12 cellular contexts compared by ENCODE assay signal in the genomic region with DNA sequence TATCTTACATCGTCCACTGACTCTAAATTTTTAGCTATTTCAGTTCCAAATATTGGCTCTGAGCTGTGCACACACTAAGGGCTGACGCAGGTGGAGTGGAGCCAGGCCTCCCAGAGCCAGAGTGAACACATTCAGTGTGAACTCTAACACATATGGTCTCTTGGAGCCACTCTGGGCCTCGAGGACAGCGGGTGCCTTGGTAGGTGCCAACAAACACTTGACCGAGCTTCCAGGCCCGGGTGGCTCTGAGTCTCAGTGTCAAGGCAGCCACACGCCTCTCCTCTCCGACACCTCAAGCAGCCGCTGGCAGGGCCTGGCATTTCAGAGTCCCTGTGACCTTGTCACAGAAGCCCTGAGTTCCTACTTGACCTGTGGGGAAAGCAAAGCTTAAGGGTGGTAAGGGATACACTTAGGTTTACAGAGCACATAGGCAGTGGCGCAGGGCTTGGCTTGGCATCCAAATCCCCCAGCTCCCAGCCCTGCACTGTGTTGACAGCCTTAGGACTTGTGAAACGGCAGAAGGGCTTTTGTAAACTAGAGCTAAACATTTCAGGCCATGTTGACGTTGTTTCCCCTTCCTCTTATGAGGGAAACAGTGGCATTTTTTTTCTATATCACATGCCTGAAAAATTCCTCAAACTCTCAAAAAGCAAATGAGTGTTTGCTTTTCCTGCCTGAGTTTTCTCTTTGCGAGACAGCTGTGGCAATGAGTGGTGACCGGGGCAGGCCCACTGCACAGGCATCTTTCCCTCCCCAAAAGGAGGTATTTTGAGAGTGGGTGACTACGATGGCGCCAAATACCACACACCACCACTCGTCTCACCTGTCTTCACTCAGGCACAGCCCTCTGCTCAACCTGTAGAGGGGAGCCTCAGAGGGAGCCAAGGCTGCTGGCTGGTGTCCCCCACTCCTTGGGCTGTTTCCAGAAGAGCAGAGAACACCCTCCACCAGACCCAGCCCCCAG.
DNase-seq lines count a peak whose midpoint lies in the region; ATAC-seq, FAIRE-seq and TF ChIP-seq lines count a peak whose summit lies in the region.
"Had no signal": no experiment of that assay in that cellular context is flagged by ENCODE, and none has a peak within 500 bp of the region (broad histone marks: within the 10 kb centered on the region; RNA-seq: fewer than 3 reads in every experiment).

No MANE protein-coding gene starts in this region.

- TF ChIP-seq EP300 in GM12878 (IDR thresholded peaks at IDR 0.05; ENCODE audit: borderline replicate concordance in 1 of 2, control insufficient read depth in 1 of 2, low read depth in 2 of 2, low read length in 2 of 2): no peak

- WGBS in GM12878 (ENCODE audit: insufficient coverage, insufficient replicate concordance, low lambda C conversion rate, missing lambda C conversion rate): 93% methylated on average over 17 of the region's 17 CpGs

- no peak overlapping the region for H3K4me3 Mint-ChIP-seq in T-cell
- H3K4me3 Mint-ChIP-seq: activated naive CD8-positive, alpha-beta T cell had no signal

- DNase-seq in DMS53 (lab: John Stamatoyannopoulos, UW): peak; percentile 35
- DNase-seq in GM12878 (ENCODE audit: low read depth, low spot score): no peak
- peak; percentile 85 to 87 for DNase-seq in left lung
- DNase-seq in stimulated activated naive CD4-positive, alpha-beta T cell treated with Interleukin-2 at 50 U/mL for 16 hours (lab: John Stamatoyannopoulos, UW): no peak
- no peak for DNase-seq in T-cell

- no peak for TF ChIP-seq CTCF in GM12878 (IDR thresholded peaks at IDR 0.05 in 2 of 3, conservative IDR thresholded peaks at IDR 0.05 in 1 of 3; ENCODE audit: control insufficient read depth in 2 of 3, extremely low read depth in 1 of 3, insufficient read depth in 1 of 3, low read depth in 3 of 3, low read length in 3 of 3)
- TF ChIP-seq CTCF in left lung (IDR thresholded peaks at IDR 0.05): no peak

- POLR2A ChIA-PET in GM12878 (lab: Charles Lee) (interaction anchor here (0.5 to 4.2 kb wide), 10 partner anchors 12 to 374 kb away, joined by 3 to 22 read pairs (median 4); a partner anchor contains a TSS), T-cell (lab: Charles Lee) (interaction anchor here in 1 of 2 donors (0.6 kb wide), 1 partner anchor 17 kb away, joined by 3 read pairs; no protein-coding TSS in a partner anchor)

- TF ChIP-seq RAD21 in GM12878 (IDR thresholded peaks at IDR 0.05; ENCODE audit: insufficient read depth, low read depth, low read length): no peak

- H3K4me1 ChIP-seq in GM12878 (ENCODE audit: control insufficient read depth, insufficient read depth, low read length): peaks cover 64% of the 10 kb centered on the region
- H3K4me1 ChIP-seq in left lung: peaks cover 8 to 68% of the 10 kb centered on the region in 2 donors
- peaks cover 63 to 70% (median 69%) of the 10 kb centered on the region in 3 donors for H3K4me1 ChIP-seq in skeletal muscle tissue (ENCODE audit: control insufficient read depth in 3 of 3, insufficient read depth in 3 of 3, low read length in 3 of 3)

- no peak overlapping the region for H2AFZ ChIP-seq in GM12878 (ENCODE audit: control insufficient read depth, low read depth, low read length)

- no peaks in the 10 kb centered on the region for H3K9me3 Mint-ChIP-seq in T-cell

- H3K9ac ChIP-seq in GM12878 (ENCODE audit: control insufficient read depth, insufficient read depth, low read length) (peak overlapping the region; percentile 59), skeletal muscle tissue (ENCODE audit: low read depth in 1 of 3, low read length in 3 of 3) (peak overlapping the region; percentile 46 to 77 (median 70))
- H3K9ac ChIP-seq: BLaER1 had no signal

- intact Hi-C loops in GM12878 (cut with micrococcal nuclease; ENCODE audit: unreplicated experiment): loop anchor here (1.0 to 5.0 kb wide), 6 partner anchors 15 to 153 kb away; a partner anchor contains a TSS
- intact Hi-C loops in left lung (cut with DNase I): no loop called here

- BruUV-seq in GM12878 (replicated peaks; lab: Mats Ljungman, UMichigan): no TSS peak

- H3K27ac ChIP-seq in GM12878 (ENCODE audit: control insufficient read depth, insufficient read depth) (peak overlapping the region; percentile 92), left lung (peak overlapping the region; percentile 80 to 89), skeletal muscle tissue (ENCODE audit: low read depth, low read length) (peak overlapping the region; percentile 88)
- H3K27ac ChIP-seq: BLaER1 had no signal

- CTCF ChIA-PET in GM12878 (lab: Yijun Ruan, JAX) (interaction anchor here (0.6 to 9.1 kb wide), 22 partner anchors 10 to 375 kb away, joined by 3 to 93 read pairs (median 4); a partner anchor contains a TSS), T-cell (lab: Charles Lee) (interaction anchor here in 1 of 2 donors (0.6 kb wide), 1 partner anchor 345 kb away, joined by 3 read pairs; no protein-coding TSS in a partner anchor)

- in situ Hi-C loops in GM12878 (cut with MboI): no loop called here

- no peaks in the 10 kb centered on the region for H4K20me1 ChIP-seq in GM12878 (ENCODE audit: control insufficient read depth, insufficient read depth)
- H4K20me1 ChIP-seq: BLaER1 had no signal

- no peak overlapping the region for H3K27ac Mint-ChIP-seq in T-cell
- H3K27ac Mint-ChIP-seq: activated naive CD8-positive, alpha-beta T cell had no signal

- H3K36me3 ChIP-seq in GM12878 (ENCODE audit: control insufficient read depth in 2 of 2, insufficient read depth in 2 of 2, low read length in 1 of 2): no peaks in the 10 kb centered on the region
- no peaks in the 10 kb centered on the region for H3K36me3 ChIP-seq in left lung
- peaks cover 0 to 9% (median 5%) of the 10 kb centered on the region in 3 donors for H3K36me3 ChIP-seq in skeletal muscle tissue (ENCODE audit: control insufficient read depth in 3 of 3, insufficient read depth in 3 of 3, low read length in 3 of 3)
- H3K36me3 ChIP-seq: BLaER1 had no signal

- ATAC-seq in GM12878 (no peak), left lung (peak; percentile 84), SK-N-SH treated with all-trans-retinoic acid at 6 μM for 48 hours (no peak), HG03045 (IDR thresholded peaks at IDR 0.05; ENCODE audit: unreplicated experiment) (no peak), T-cell (replicated peaks in 1 of 4) (no peak)
- ATAC-seq: HCT116 had no signal

- peaks cover 0 to 12% (median 4%) of the 10 kb centered on the region in 3 donors for H3K4me1 Mint-ChIP-seq in T-cell

- peaks cover 2% of the 10 kb centered on the region for H3K79me2 ChIP-seq in GM12878 (ENCODE audit: control insufficient read depth, insufficient read depth, low read length)

- H3K4me3 ChIP-seq in GM12878: no peak overlapping the region
- no peak overlapping the region for H3K4me3 ChIP-seq in left lung
- peak overlapping the region in 2 of 3 donors; percentile 22 to 29 for H3K4me3 ChIP-seq in skeletal muscle tissue (ENCODE audit: low read length in 3 of 3)
- H3K4me3 ChIP-seq: BLaER1 had no signal

- H3K9me3 ChIP-seq in GM12878 (replicated peaks; ENCODE audit: control insufficient read depth, insufficient read depth, low read length) (no peaks in the 10 kb centered on the region), left lung (no peaks in the 10 kb centered on the region), skeletal muscle tissue (ENCODE audit: control insufficient read depth in 3 of 3, low read length in 3 of 3) (no peaks in the 10 kb centered on the region)
- H3K9me3 ChIP-seq: BLaER1 had no signal

- no peak for TF ChIP-seq POLR2A in GM12878 (IDR thresholded peaks at IDR 0.05; ENCODE audit: low read depth, low read length)

- SMC1A ChIA-PET in GM12878 (lab: Charles Lee; ENCODE audit: uncharacterized antibody, unreplicated experiment): interaction anchor here (0.6 to 6.2 kb wide), 26 partner anchors 13 to 233 kb away, joined by 3 to 66 read pairs (median 3); a partner anchor contains a TSS

- H3K4me2 ChIP-seq in GM12878 (ENCODE audit: control insufficient read depth, insufficient read depth): no peak overlapping the region
- H3K4me2 ChIP-seq: BLaER1 had no signal

- no peak for FAIRE-seq in GM12878 (lab: Jason Lieb, UNC)
- FAIRE-seq: endometrium had no signal

- RAD21 ChIA-PET in GM12878 (lab: Charles Lee; ENCODE audit: unreplicated experiment): interaction anchor here (0.7 to 11.2 kb wide), 21 partner anchors 14 to 233 kb away, joined by 3 to 104 read pairs (median 6); a partner anchor contains a TSS

- peaks cover 3% of the 10 kb centered on the region for H3K36me3 Mint-ChIP-seq in T-cell
- H3K36me3 Mint-ChIP-seq: activated naive CD8-positive, alpha-beta T cell had no signal

- no peaks in the 10 kb centered on the region for H3K27me3 Mint-ChIP-seq in T-cell
- H3K27me3 Mint-ChIP-seq: activated naive CD8-positive, alpha-beta T cell had no signal

- H3K27me3 ChIP-seq in GM12878 (replicated peaks in 1 of 2; ENCODE audit: control insufficient read depth in 2 of 2, insufficient read depth in 2 of 2, low read length in 1 of 2) (no peaks in the 10 kb centered on the region), left lung (no peaks in the 10 kb centered on the region), skeletal muscle tissue (ENCODE audit: control insufficient read depth in 3 of 3, insufficient read depth in 3 of 3, low read length in 3 of 3) (no peaks in the 10 kb centered on the region)
- H3K27me3 ChIP-seq: BLaER1 had no signal

TF ChIP-seq in GM12878, 131 proteins besides CTCF, POLR2A, EP300 and RAD21:
- TF ChIP-seq CHD2 (IDR thresholded peaks at IDR 0.05; ENCODE audit: borderline replicate concordance, low read depth, low read length) (no peak), CEBPB (IDR thresholded peaks at IDR 0.05; ENCODE audit: borderline replicate concordance in 1 of 2, low read depth in 2 of 2, low read length in 2 of 2) (no peak), FOXK2 (IDR thresholded peaks at IDR 0.05) (no peak), CREB1 (IDR thresholded peaks at IDR 0.05; ENCODE audit: low read depth) (no peak), ZNF384 (IDR thresholded peaks at IDR 0.05; ENCODE audit: borderline replicate concordance, low read depth, low read length) (no peak), JUNB (IDR thresholded peaks at IDR 0.05) (no peak)

TF ChIP-seq in SK-N-SH treated with all-trans-retinoic acid at 6 μM for 48 hours, 23 proteins besides CTCF, POLR2A, EP300 and RAD21 (continues in another document):
- TF ChIP-seq ZC3H10 (CRISPR knock-in tag; IDR thresholded peaks at IDR 0.05) (no peak), ZNF565 (CRISPR knock-in tag; conservative IDR thresholded peaks at IDR 0.05; ENCODE audit: low read depth) (no peak), ARNTL (CRISPR knock-in tag; IDR thresholded peaks at IDR 0.05; ENCODE audit: borderline replicate concordance, low read depth) (no peak)

Comparison
In these comparisons a context has a peak if more than half of its experiments do, and no peak if none do; other contexts are left out.
1. DNase-seq: peak in DMS53 (single experiment) and left lung (2 of 2); none in GM12878 (single experiment), stimulated activated naive CD4-positive, alpha-beta T cell treated with Interleukin-2 at 50 U/mL for 16 hours (single experiment) and T-cell (0 of 34).
2. H3K4me3 ChIP-seq: peak in skeletal muscle tissue (2 of 3); none in GM12878 (single experiment) and left lung (0 of 2).
3. Peak in every context shown above with its lines, with median percentiles within 50 percentile points of each other: H3K27ac ChIP-seq.